ENCODE assay signal across 1 cellular context in genomic region chr22:46172522-46172921, GRCh38.
TF ChIP-seq lines count a peak whose summit lies in the region.

No MANE protein-coding gene starts in this region.

TF ChIP-seq in WTC11, 78 proteins besides CTCF, POLR2A, EP300 and RAD21 (continued from another document):
- TF ChIP-seq ARID4B (CRISPR knock-in tag; IDR thresholded peaks at IDR 0.05; ENCODE audit: borderline replicate concordance), result no peak
- TF ChIP-seq ZNF232 (CRISPR knock-in tag; IDR thresholded peaks at IDR 0.05), result no peak
- no peak for TF ChIP-seq USF2 (CRISPR knock-in tag; IDR thresholded peaks at IDR 0.05)
- no peak for TF ChIP-seq ZNF281 (CRISPR knock-in tag; IDR thresholded peaks at IDR 0.05)
- no peak for TF ChIP-seq JUN (CRISPR knock-in tag; IDR thresholded peaks at IDR 0.05)
- TF ChIP-seq USF1 (CRISPR knock-in tag; IDR thresholded peaks at IDR 0.05), result no peak
- TF ChIP-seq AFF4 (CRISPR knock-in tag; IDR thresholded peaks at IDR 0.05; ENCODE audit: borderline replicate concordance), result no peak
- no peak for TF ChIP-seq NFE2L1 (CRISPR knock-in tag; IDR thresholded peaks at IDR 0.05)
- no peak for TF ChIP-seq GRHL2 (CRISPR knock-in tag; IDR thresholded peaks at IDR 0.05; ENCODE audit: insufficient replicate concordance, severe bottlenecking)
- no peak for TF ChIP-seq SP1 (CRISPR knock-in tag; conservative IDR thresholded peaks at IDR 0.05)
